Comparison of ENCODE assay signal across 1 cellular context in genomic region chr2:168286535-168286934, GRCh38.
TF ChIP-seq lines count a peak whose summit lies in the region.

No MANE protein-coding gene starts in this region.

TF ChIP-seq in GM23338, 12 proteins besides CTCF, POLR2A, EP300 and RAD21 (continued from another document):
- TF ChIP-seq ZNF462 (CRISPR knock-in tag; IDR thresholded peaks at IDR 0.05) (no peak), POLR2AphosphoS5 (IDR thresholded peaks at IDR 0.05; ENCODE audit: low read depth) (no peak)
